8 cellular contexts compared by ENCODE assay signal in genomic region chr11:86068138-86068861, GRCh38. TPM values are rescaled to one million over a fixed set of nuclear protein-coding genes. Genes with fewer than 3 reads are reported as not detected.
A peak's percentile ranks its signal among the peaks of the same experiment; 100 is the strongest.
DNase-seq lines count a peak whose midpoint lies in the region; ATAC-seq and TF ChIP-seq lines count a peak whose summit lies in the region.

No MANE protein-coding gene starts in this region.

- no peaks in the 10 kb centered on the region for H3K9me3 Mint-ChIP-seq in activated T-cell treated with anti-CD3 and anti-CD28 coated beads, Interleukin-2, amount 50 U/mL, for 24 hours
- no peaks in the 10 kb centered on the region for H3K9me3 Mint-ChIP-seq in naive B cell

- no peak for TF ChIP-seq POLR2A in testis (IDR thresholded peaks at IDR 0.05)

- H3K27ac Mint-ChIP-seq in activated T-cell treated with anti-CD3 and anti-CD28 coated beads, Interleukin-2, amount 50 U/mL, for 24 hours, result peak overlapping the region; percentile 97
- peak overlapping the region; percentile 95 to 99 (median 98) for H3K27ac Mint-ChIP-seq in naive B cell

- peak overlapping the region; percentile 95 to 97 for H3K27ac ChIP-seq in testis

- H3K27me3 Mint-ChIP-seq in activated T-cell treated with anti-CD3 and anti-CD28 coated beads, Interleukin-2, amount 50 U/mL, for 24 hours, result no peaks in the 10 kb centered on the region
- no peaks in the 10 kb centered on the region for H3K27me3 Mint-ChIP-seq in naive B cell

- H3K27me3 ChIP-seq in testis, result no peaks in the 10 kb centered on the region

- peak overlapping the region; percentile 95 for H3K4me3 Mint-ChIP-seq in activated T-cell treated with anti-CD3 and anti-CD28 coated beads, Interleukin-2, amount 50 U/mL, for 24 hours
- H3K4me3 Mint-ChIP-seq in naive B cell, result peak overlapping the region; percentile 97 to 100 (median 98)

- H3K9me3 ChIP-seq in testis, result no peaks in the 10 kb centered on the region

- H3K4me1 Mint-ChIP-seq in activated T-cell treated with anti-CD3 and anti-CD28 coated beads, Interleukin-2, amount 50 U/mL, for 24 hours (ENCODE audit: low read depth), result peaks cover 35% of the 10 kb centered on the region
- H3K4me1 Mint-ChIP-seq in naive B cell, result peaks cover 38 to 57% (median 55%) of the 10 kb centered on the region in 3 donors

- H3K36me3 ChIP-seq in testis (ENCODE audit: low read depth, missing control alignments), result no peaks in the 10 kb centered on the region

- WGBS in testis, 2 donors, result 0 to 1% methylated on average over 35 to 46 of the region's 46 CpGs

- ATAC-seq in HG02678 (IDR thresholded peaks at IDR 0.05; ENCODE audit: unreplicated experiment) (peak; percentile 8), esophagus mucosa (peak; percentile 30), naive B cell (ENCODE audit: low read depth in 2 of 2) (peak; percentile 32 to 34)

- H3K4me3 ChIP-seq in testis, result peak overlapping the region; percentile 92 to 95

- intact Hi-C loops in testis (cut with DNase I; ENCODE audit: low total_unique reads), result no loop called here

- peaks cover 6% of the 10 kb centered on the region for H3K4me1 ChIP-seq in testis

- H3K36me3 Mint-ChIP-seq in activated T-cell treated with anti-CD3 and anti-CD28 coated beads, Interleukin-2, amount 50 U/mL, for 24 hours (ENCODE audit: low read depth), result peaks cover 49% of the 10 kb centered on the region
- H3K36me3 Mint-ChIP-seq in naive B cell, result peaks cover 0 to 11% of the 10 kb centered on the region in 2 donors

- no peak for TF ChIP-seq CTCF in testis (IDR thresholded peaks at IDR 0.05)

- DNase-seq in NCI-H2029 treated with DMSO at 0.1 percent for 48 hours (lab: John Stamatoyannopoulos, UW) (peak; percentile 23), NCI-H2029 (lab: John Stamatoyannopoulos, UW) (no peak), NCI-H226 (peak; percentile 31), naive B cell (peak; percentile 59), testis (peak; percentile 69)
- DNase-seq in activated T-cell treated with anti-CD3 and anti-CD28 coated beads, Interleukin-2, amount 50 U/mL, for 24 hours, result no peak

RNA-seq across cellular contexts. Expression of gene PICALM, which starts 0.6 kb away (rescaled TPM):
- 97.8 TPM for total RNA-seq in esophagus mucosa
- polyA plus RNA-seq in naive B cell (ENCODE audit: low read depth in 6 of 6), result 10 to 100 TPM; 13.3 to 20.2 (median 16.9) TPM
- total RNA-seq in testis, result 100 to 1,000 TPM; 217 to 237 TPM
- 156 TPM for polyA plus RNA-seq in testis (ENCODE audit: insufficient read depth, low read depth, low replicate concordance)

Comparison
In these comparisons a context has a peak if more than half of its experiments do, and no peak if none do; other contexts are left out.
1. DNase-seq: peak in NCI-H2029 treated with DMSO at 0.1 percent for 48 hours (single experiment), NCI-H226 (single experiment), naive B cell (single experiment) and testis (single experiment); none in NCI-H2029 (single experiment) and activated T-cell treated with anti-CD3 and anti-CD28 coated beads, Interleukin-2, amount 50 U/mL, for 24 hours (single experiment).
2. Peak in every context shown above with its lines, with median percentiles within 50 percentile points of each other: ATAC-seq.